Comparison of ENCODE assay signal across 8 cellular contexts in genomic region chr19:14519245-14519859, GRCh38. TPM values are rescaled to one million over a fixed set of nuclear protein-coding genes. Genes with fewer than 3 reads are reported as not detected.
DNase-seq lines count a peak whose midpoint lies in the region; ATAC-seq and TF ChIP-seq lines count a peak whose summit lies in the region.

No MANE protein-coding gene starts in this region.

- 79 to 88% (median 81%) methylated on average over 22 of the region's 22 CpGs for WGBS in adrenal gland, 4 donors
- 94 to 97% methylated on average over 11 to 15 of the region's 22 CpGs for WGBS in mesodermal cell (ENCODE audit: insufficient coverage in 2 of 2), 2 experiments

- ATAC-seq in activated T-cell treated with anti-CD3 and anti-CD28 coated beads, Interleukin-2, amount 50 U/mL, for 72 hours (replicated peaks in 1 of 2): no peak
- ATAC-seq in HG02759 (IDR thresholded peaks at IDR 0.05; ENCODE audit: unreplicated experiment) (no peak), GM18498 (IDR thresholded peaks at IDR 0.05; ENCODE audit: unreplicated experiment) (no peak)

- H3K27ac Mint-ChIP-seq in activated T-cell treated with anti-CD3 and anti-CD28 coated beads, Interleukin-2, amount 50 U/mL, for 72 hours: peak overlapping the region; percentile 95

- no peak for TF ChIP-seq CTCF in adrenal gland (IDR thresholded peaks at IDR 0.05)
- TF ChIP-seq CTCF in tibial artery (IDR thresholded peaks at IDR 0.05): no peak

- H3K9me3 ChIP-seq in adrenal gland (replicated peaks in 1 of 3) (no peaks in the 10 kb centered on the region), mesodermal cell (ENCODE audit: control insufficient read depth, low read length) (no peaks in the 10 kb centered on the region), tibial artery (no peaks in the 10 kb centered on the region)

- H3K36me3 ChIP-seq in adrenal gland (replicated peaks in 1 of 2): peaks cover 0 to 26% of the 10 kb centered on the region in 2 donors
- peaks cover 27% of the 10 kb centered on the region for H3K36me3 ChIP-seq in mesodermal cell (ENCODE audit: control insufficient read depth, insufficient read depth, low read length)
- H3K36me3 ChIP-seq in tibial artery: peaks cover 22 to 28% (median 25%) of the 10 kb centered on the region in 3 donors

- H3K36me3 Mint-ChIP-seq in activated T-cell treated with anti-CD3 and anti-CD28 coated beads, Interleukin-2, amount 50 U/mL, for 72 hours (ENCODE audit: insufficient read depth in 2 of 2): peaks cover 22 to 30% of the 10 kb centered on the region in 2 donors

- H3K4me3 ChIP-seq in adrenal gland (peak overlapping the region in 2 of 4 donors; percentile 8 to 98), mesodermal cell (ENCODE audit: extremely low read depth, insufficient read depth, low read length, poor library complexity, severe bottlenecking) (no peak overlapping the region), tibial artery (no peak overlapping the region)

- intact Hi-C loops in adrenal gland (cut with DNase I): no loop called here
- intact Hi-C loops in tibial artery (cut with DNase I; ENCODE audit: low total_unique reads): no loop called here

- H3K4me1 ChIP-seq in adrenal gland (replicated peaks in 1 of 2) (peaks cover 31 to 39% of the 10 kb centered on the region in 2 donors), mesodermal cell (ENCODE audit: control insufficient read depth, insufficient read depth, low read length, poor library complexity, severe bottlenecking) (peaks cover 36% of the 10 kb centered on the region), tibial artery (peaks cover 0 to 35% (median 27%) of the 10 kb centered on the region in 4 donors)

- no peak for TF ChIP-seq POLR2A in adrenal gland (IDR thresholded peaks at IDR 0.05)

- no peak for DNase-seq in activated T-cell treated with anti-CD3 and anti-CD28 coated beads, Interleukin-2, amount 50 U/mL, for 72 hours
- DNase-seq in activated T-cell treated with anti-CD3 and anti-CD28 coated beads for 4 hours: no peak
- peak in 2 of 7 donors; percentile 55 to 59 for DNase-seq in adrenal gland
- DNase-seq in tibial artery: no peak
- no peak for DNase-seq in iPS-NIHi11 (ENCODE audit: low spot score)

- peak overlapping the region; percentile 88 to 89 for H3K4me3 Mint-ChIP-seq in activated T-cell treated with anti-CD3 and anti-CD28 coated beads, Interleukin-2, amount 50 U/mL, for 72 hours

- H3K9me3 Mint-ChIP-seq in activated T-cell treated with anti-CD3 and anti-CD28 coated beads, Interleukin-2, amount 50 U/mL, for 72 hours: no peaks in the 10 kb centered on the region

- H3K27me3 ChIP-seq in adrenal gland: no peaks in the 10 kb centered on the region
- no peaks in the 10 kb centered on the region for H3K27me3 ChIP-seq in tibial artery

- H3K27ac ChIP-seq in adrenal gland (peak overlapping the region; percentile 78 to 100 (median 93)), mesodermal cell (ENCODE audit: low read depth, low read length, severe bottlenecking) (peak overlapping the region; percentile 99), tibial artery (peak overlapping the region; percentile 98 to 99)

- H3K4me1 Mint-ChIP-seq in activated T-cell treated with anti-CD3 and anti-CD28 coated beads, Interleukin-2, amount 50 U/mL, for 72 hours (ENCODE audit: low read depth): peaks cover 67% of the 10 kb centered on the region

- no peaks in the 10 kb centered on the region for H3K27me3 Mint-ChIP-seq in activated T-cell treated with anti-CD3 and anti-CD28 coated beads, Interleukin-2, amount 50 U/mL, for 72 hours (ENCODE audit: low read depth)

RNA-seq across cellular contexts. Expression of gene DNAJB1, which starts 1.2 kb away (rescaled TPM):
- 10 to 100 TPM; 62.5 to 64.1 TPM for total RNA-seq in activated T-cell treated with anti-CD3 and anti-CD28 coated beads, Interleukin-2, amount 50 U/mL, for 72 hours
- 100 to 1,000 TPM in 6 of 8 donors, 10 to 100 TPM in 2; 86.9 to 208 (median 123) TPM for total RNA-seq in adrenal gland
- 100 to 1,000 TPM in 1 of 3 donors, 10 to 100 TPM in 2; 42.5 to 192 (median 45.5) TPM for polyA plus RNA-seq in adrenal gland
- polyA plus RNA-seq in mesodermal cell (2013, experiment 1 of 2): 56.7 TPM
- 53.9 TPM for polyA plus RNA-seq in mesodermal cell (2013, experiment 2 of 2)

RNA-seq across cellular contexts. Expression of gene TECR, which starts 10.0 kb away (rescaled TPM):
- total RNA-seq in activated T-cell treated with anti-CD3 and anti-CD28 coated beads, Interleukin-2, amount 50 U/mL, for 72 hours: 100 to 1,000 TPM; 105 to 106 TPM
- total RNA-seq in adrenal gland: 100 to 1,000 TPM; 142 to 282 (median 212) TPM
- 100 to 1,000 TPM; 212 to 610 (median 550) TPM for polyA plus RNA-seq in adrenal gland
- 115 TPM for polyA plus RNA-seq in mesodermal cell (2013, experiment 1 of 2)
- polyA plus RNA-seq in mesodermal cell (2013, experiment 2 of 2): 102 TPM

RNA-seq across cellular contexts. Expression of gene GIPC1, which starts 23.4 kb away (rescaled TPM):
- total RNA-seq in activated T-cell treated with anti-CD3 and anti-CD28 coated beads, Interleukin-2, amount 50 U/mL, for 72 hours: 10 to 100 TPM; 24.1 to 28.6 TPM
- 10 to 100 TPM; 52.2 to 69.9 (median 61.2) TPM for total RNA-seq in adrenal gland
- 10 to 100 TPM; 26.6 to 85.7 (median 74.3) TPM for polyA plus RNA-seq in adrenal gland
- 71.0 TPM for polyA plus RNA-seq in mesodermal cell (2013, experiment 1 of 2)
- polyA plus RNA-seq in mesodermal cell (2013, experiment 2 of 2): 65.0 TPM

RNA-seq across cellular contexts. Expression of gene PTGER1, which starts 44.2 kb away (rescaled TPM):
- total RNA-seq in activated T-cell treated with anti-CD3 and anti-CD28 coated beads, Interleukin-2, amount 50 U/mL, for 72 hours: under 1 TPM; 0.38 to 0.39 TPM
- 1 to 10 TPM; 2.0 to 9.8 (median 4.0) TPM for total RNA-seq in adrenal gland
- 1 to 10 TPM in 2 of 3 donors, not detected in 1; 1.9 to 4.8 TPM for polyA plus RNA-seq in adrenal gland
- polyA plus RNA-seq in mesodermal cell (2013, experiment 1 of 2): 0.18 TPM
- not detected for polyA plus RNA-seq in mesodermal cell (2013, experiment 2 of 2)

RNA-seq across cellular contexts. Expression of gene NDUFB7, which starts 52.5 kb away (rescaled TPM):
- total RNA-seq in activated T-cell treated with anti-CD3 and anti-CD28 coated beads, Interleukin-2, amount 50 U/mL, for 72 hours: 10 to 100 TPM; 78.5 to 87.0 TPM
- 100 to 1,000 TPM; 170 to 658 (median 300) TPM for total RNA-seq in adrenal gland
- 100 to 1,000 TPM in 2 of 3 donors, 10 to 100 TPM in 1; 19.1 to 848 (median 637) TPM for polyA plus RNA-seq in adrenal gland
- polyA plus RNA-seq in mesodermal cell (2013, experiment 1 of 2): 137 TPM
- 115 TPM for polyA plus RNA-seq in mesodermal cell (2013, experiment 2 of 2)
